1 cellular context compared by ENCODE assay signal in the genomic region with DNA sequence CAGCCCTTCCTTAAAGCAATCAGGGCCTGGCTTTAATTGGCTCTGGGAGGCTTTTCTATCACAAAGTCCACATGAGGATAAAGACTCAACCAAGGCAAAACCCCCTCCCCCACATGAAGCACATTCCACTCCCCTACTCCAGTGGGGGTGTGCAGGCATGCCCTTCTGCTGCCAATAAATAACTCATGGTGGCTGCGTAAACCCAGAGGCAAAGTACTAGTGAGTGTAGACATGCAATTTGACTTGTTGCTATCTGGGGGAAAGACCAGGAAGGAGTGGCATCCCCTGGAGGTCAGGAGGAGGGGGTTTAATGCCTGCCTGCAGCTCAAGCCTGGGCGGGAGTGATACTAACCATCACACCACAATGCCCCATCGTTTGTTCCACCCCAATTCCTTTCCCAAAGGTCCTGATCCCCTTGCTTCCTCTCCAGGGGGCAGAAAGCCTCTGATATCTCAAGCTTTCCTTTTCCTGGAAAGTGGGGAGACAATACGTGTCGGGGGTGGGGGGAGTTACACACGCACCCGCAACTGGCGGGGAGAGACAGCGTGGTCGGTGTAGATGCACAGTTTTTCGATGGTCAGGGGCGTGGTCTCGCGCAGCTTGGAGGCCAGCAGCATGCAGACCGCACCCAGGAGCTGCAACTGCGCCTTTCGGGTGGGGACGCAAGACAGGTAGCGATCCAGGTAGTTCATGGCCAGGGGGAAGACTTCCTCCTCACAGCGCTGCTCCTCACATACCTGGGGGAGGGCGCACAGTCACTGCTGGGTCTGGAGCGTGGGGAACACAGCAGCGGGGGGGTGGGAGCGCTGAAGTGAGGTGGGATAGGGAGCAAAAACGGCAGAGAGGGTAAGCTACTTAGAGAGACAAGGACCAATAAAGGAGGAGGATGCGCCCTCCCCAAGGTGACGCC.
TF ChIP-seq lines count a peak whose summit lies in the region.

No MANE protein-coding gene starts in this region.

TF ChIP-seq in GM12878, 131 proteins besides CTCF, POLR2A, EP300 and RAD21:
- no peak for TF ChIP-seq ZNF24 (IDR thresholded peaks at IDR 0.05)
- no peak for TF ChIP-seq TCF3 (IDR thresholded peaks at IDR 0.05; ENCODE audit: borderline replicate concordance, insufficient read depth, low read depth, low read length)
- no peak for TF ChIP-seq RELB (IDR thresholded peaks at IDR 0.05; ENCODE audit: low read depth)
- TF ChIP-seq PAX8 (IDR thresholded peaks at IDR 0.05) = no peak
